Comparison of ENCODE assay signal across 1 cellular context in genomic region chrX:154372612-154373022, GRCh38.
TF ChIP-seq lines count a peak whose summit lies in the region.

No MANE protein-coding gene starts in this region.

TF ChIP-seq in IMR-90, 13 proteins besides CTCF, POLR2A, EP300 and RAD21 (continued from another document):
- TF ChIP-seq, protein P1, sequence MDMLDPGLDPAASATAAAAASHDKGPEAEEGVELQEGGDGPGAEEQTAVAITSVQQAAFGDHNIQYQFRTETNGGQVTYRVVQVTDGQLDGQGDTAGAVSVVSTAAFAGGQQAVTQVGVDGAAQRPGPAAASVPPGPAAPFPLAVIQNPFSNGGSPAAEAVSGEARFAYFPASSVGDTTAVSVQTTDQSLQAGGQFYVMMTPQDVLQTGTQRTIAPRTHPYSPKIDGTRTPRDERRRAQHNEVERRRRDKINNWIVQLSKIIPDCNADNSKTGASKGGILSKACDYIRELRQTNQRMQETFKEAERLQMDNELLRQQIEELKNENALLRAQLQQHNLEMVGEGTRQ (IDR thresholded peaks at IDR 0.05; ENCODE audit: low read depth, low read length), result peak; percentile 56; the same call in 1 of the 2 replicates
TF ChIP-seq in IMR-90: peak in this region for 1.
